ENCODE assay signal across 9 cellular contexts in the genomic region with DNA sequence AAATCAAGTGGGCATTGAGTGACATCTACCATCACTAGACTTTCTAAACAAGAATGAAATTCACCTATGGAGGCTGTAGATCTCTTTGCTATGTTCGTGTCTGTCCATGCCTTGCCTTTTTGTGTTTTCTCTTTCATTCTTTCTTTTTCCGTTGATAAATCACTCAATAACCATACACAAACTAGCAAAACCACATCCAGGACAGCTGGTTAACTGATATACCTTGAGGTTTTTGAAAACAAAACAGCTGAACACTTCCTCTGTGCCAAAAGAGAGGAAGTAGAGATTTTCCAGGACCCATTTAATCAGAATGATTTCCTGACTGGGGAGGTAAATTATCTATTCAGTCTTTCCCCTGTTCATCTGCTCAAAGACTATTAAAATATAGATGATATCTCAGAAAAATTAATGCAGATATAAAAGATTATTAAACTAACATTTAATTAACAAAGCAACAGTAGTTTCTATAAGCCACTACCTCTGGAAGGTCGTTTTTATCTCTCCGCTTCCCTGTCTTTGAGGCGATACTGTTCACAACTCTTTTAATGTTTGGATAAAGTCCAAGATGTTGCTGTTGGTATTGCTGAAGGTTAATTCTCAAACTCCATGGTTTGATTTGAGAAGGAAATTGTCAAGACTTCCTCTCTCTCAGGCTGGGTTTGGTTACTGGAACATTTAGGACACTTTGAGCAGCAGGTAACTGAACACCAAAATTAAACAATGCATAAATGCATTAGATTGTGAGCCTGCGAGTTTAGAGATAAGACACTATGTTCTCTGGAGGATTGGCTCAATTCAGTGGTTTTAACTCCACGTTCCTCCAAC. TPM values are rescaled to one million over a fixed set of nuclear protein-coding genes. Genes with fewer than 3 reads are reported as not detected.
DNase-seq lines count a peak whose midpoint lies in the region; ATAC-seq, FAIRE-seq and TF ChIP-seq lines count a peak whose summit lies in the region.
"Had no signal": no experiment of that assay in that cellular context is flagged by ENCODE, and none has a peak within 500 bp of the region (broad histone marks: within the 10 kb centered on the region; RNA-seq: fewer than 3 reads in every experiment).

No MANE protein-coding gene starts in this region.

- H3K4me2 ChIP-seq in H1 (ENCODE audit: insufficient read depth in 1 of 2, low read depth in 2 of 2, low read length in 2 of 2): no peak overlapping the region

- no peak overlapping the region for H3K14ac ChIP-seq in H1 (ENCODE audit: insufficient read length)

- no peak overlapping the region for H3K56ac ChIP-seq in H1 (replicated peaks; ENCODE audit: insufficient read length, low read depth, low read length)

- no peak overlapping the region for H3K23ac ChIP-seq in H1 (ENCODE audit: insufficient read length)

- no peak overlapping the region for H2BK5ac ChIP-seq in H1 (ENCODE audit: low read depth, low read length)

- no peaks in the 10 kb centered on the region for H3K4me1 ChIP-seq in H1 (replicated peaks in 1 of 4; ENCODE audit: control insufficient read depth in 3 of 4, insufficient read depth in 4 of 4, low read length in 3 of 4)

- H2BK12ac ChIP-seq in H1 (ENCODE audit: low read depth, low read length): no peak overlapping the region

- FAIRE-seq in GM18507 (lab: Jason Lieb, UNC): peak; percentile 97
- FAIRE-seq in H1 (lab: Jason Lieb, UNC): no peak

- no peaks in the 10 kb centered on the region for H3K36me3 ChIP-seq in H1 (ENCODE audit: control insufficient read depth in 2 of 4, insufficient read depth in 4 of 4, low read length in 3 of 4)

- H3K18ac ChIP-seq in H1 (ENCODE audit: extremely low read depth, low read length): no peak overlapping the region

- H2AK5ac ChIP-seq in H1 (ENCODE audit: low read depth, low read length): no peak overlapping the region

- 88% methylated on average over 7 of the region's 7 CpGs; no CpG with 5 or more reads in 1 of the 2 experiments for WGBS in H1 (ENCODE audit: extremely low coverage in 1 of 2, insufficient coverage in 1 of 2, insufficient read length in 1 of 2, insufficient replicate concordance in 2 of 2, low coverage in 1 of 2, low lambda C conversion rate in 2 of 2, missing lambda C conversion rate in 1 of 2), 2 experiments

- no peak overlapping the region for H3K4ac ChIP-seq in H1 (replicated peaks; ENCODE audit: insufficient read length, low read depth, low read length)

- H3K9me3 ChIP-seq in H1 (ENCODE audit: insufficient read depth in 2 of 2, low read depth in 1 of 2, low read length in 1 of 2): no peaks in the 10 kb centered on the region

- H2BK15ac ChIP-seq in H1 (ENCODE audit: low read length): no peak overlapping the region

- no peak overlapping the region for H4K5ac ChIP-seq in H1 (ENCODE audit: insufficient read length, low read depth, low read length)

- no peak overlapping the region for H3K4me3 ChIP-seq in H1 (ENCODE audit: extremely low read depth in 1 of 4, insufficient read depth in 2 of 4, low read depth in 3 of 4, low read length in 4 of 4)

- CTCF ChIA-PET in H1 (lab: Charles Lee; ENCODE audit: partially characterized antibody): interaction anchor here (0.8 to 2.0 kb wide), 2 partner anchors 11 to 13 kb away, joined by 3 to 7 read pairs; no protein-coding TSS in a partner anchor

- no peak overlapping the region for H4K8ac ChIP-seq in H1 (ENCODE audit: extremely low read depth, insufficient read depth, low read length)

- POLR2A ChIA-PET in H1 (lab: Charles Lee; ENCODE audit: partially characterized antibody): no interaction called here

- TF ChIP-seq CTCF in H1 (IDR thresholded peaks at IDR 0.05; ENCODE audit: control extremely low read depth in 1 of 3, insufficient read depth in 1 of 3, low read depth in 1 of 3, low read length in 3 of 3): no peak

- H2AFZ ChIP-seq in H1 (ENCODE audit: low read length): peak overlapping the region; percentile 39; the same call in 1 of the 2 replicates

- H3K9ac ChIP-seq in H1 (replicated peaks in 1 of 4; ENCODE audit: extremely low read depth in 1 of 4, low read depth in 3 of 4, low read length in 3 of 4): no peak overlapping the region

- no peak for TF ChIP-seq EP300 in H1 (IDR thresholded peaks at IDR 0.05; ENCODE audit: borderline replicate concordance in 1 of 2, low read depth in 2 of 2, low read length in 2 of 2)

- no peak for TF ChIP-seq POLR2A in H1 (IDR thresholded peaks at IDR 0.05; ENCODE audit: control extremely low read depth in 1 of 2, low read depth in 2 of 2, low read length in 2 of 2)

- no peaks in the 10 kb centered on the region for H3K79me1 ChIP-seq in H1 (ENCODE audit: low read depth, low read length)

- TF ChIP-seq RAD21 in H1 (IDR thresholded peaks at IDR 0.05 in 1 of 2, conservative IDR thresholded peaks at IDR 0.05 in 1 of 2; ENCODE audit: low read depth in 2 of 2, low read length in 2 of 2): no peak

- no peaks in the 10 kb centered on the region for H3K23me2 ChIP-seq in H1 (ENCODE audit: low read depth, low read length)

- no peak overlapping the region for H4K91ac ChIP-seq in H1 (replicated peaks; ENCODE audit: insufficient read length, low read length)

- no peak overlapping the region for H2BK120ac ChIP-seq in H1 (replicated peaks; ENCODE audit: low read depth, low read length)

- ATAC-seq in GM21515 (IDR thresholded peaks at IDR 0.05; ENCODE audit: unreplicated experiment): peak; percentile 74
- ATAC-seq in HG03520 (IDR thresholded peaks at IDR 0.05; ENCODE audit: unreplicated experiment): peak; percentile 54

- no peaks in the 10 kb centered on the region for H3K27me3 ChIP-seq in H1 (replicated peaks in 1 of 4; ENCODE audit: control insufficient read depth in 3 of 4, extremely low read depth in 1 of 4, insufficient read depth in 3 of 4, low read length in 3 of 4)

- H3K27ac ChIP-seq in H1 (ENCODE audit: low read depth, low read length): no peak overlapping the region

- no peak overlapping the region for H2BK20ac ChIP-seq in H1 (ENCODE audit: low read length)

- H3K79me2 ChIP-seq in H1 (ENCODE audit: control insufficient read depth in 1 of 2, insufficient read depth in 2 of 2, low read length in 2 of 2): no peaks in the 10 kb centered on the region

- no peaks in the 10 kb centered on the region for H4K20me1 ChIP-seq in H1 (replicated peaks in 1 of 2; ENCODE audit: control insufficient read depth in 1 of 2, insufficient read depth in 2 of 2, low read length in 2 of 2)

- DNase-seq in GM18507 (ENCODE audit: extremely low spot score, insufficient read length, low read depth) (peak; percentile 64), H1 (ENCODE audit: low read depth in 1 of 2, low spot score in 2 of 2) (no peak), SKM-1 treated with dmso at 0.1 percent for 144 hours (lab: John Stamatoyannopoulos, UW; ENCODE audit: unreplicated experiment) (no peak), cerebellar cortex (ENCODE audit: low spot score) (no peak), NCI-H82 treated with DMSO at 0.1 percent for 48 hours (lab: John Stamatoyannopoulos, UW; ENCODE audit: unreplicated experiment) (no peak), DMS53 (lab: John Stamatoyannopoulos, UW) (no peak)

TF ChIP-seq in H1, 55 proteins besides CTCF, POLR2A, EP300 and RAD21:
- TF ChIP-seq JUND (IDR thresholded peaks at IDR 0.05; ENCODE audit: low read length) (no peak), ZNF274 (IDR thresholded peaks at IDR 0.05; ENCODE audit: borderline replicate concordance, extremely low read depth, low read length) (no peak), NRF1 (IDR thresholded peaks at IDR 0.05; ENCODE audit: low read depth, low read length) (no peak), SIN3A (conservative IDR thresholded peaks at IDR 0.05 in 1 of 2, IDR thresholded peaks at IDR 0.05 in 1 of 2; ENCODE audit: low read depth in 1 of 2, low read length in 2 of 2) (no peak), RBBP5 (IDR thresholded peaks at IDR 0.05; ENCODE audit: borderline replicate concordance, low read depth, low read length) (no peak)
- TF ChIP-seq, protein P1, sequence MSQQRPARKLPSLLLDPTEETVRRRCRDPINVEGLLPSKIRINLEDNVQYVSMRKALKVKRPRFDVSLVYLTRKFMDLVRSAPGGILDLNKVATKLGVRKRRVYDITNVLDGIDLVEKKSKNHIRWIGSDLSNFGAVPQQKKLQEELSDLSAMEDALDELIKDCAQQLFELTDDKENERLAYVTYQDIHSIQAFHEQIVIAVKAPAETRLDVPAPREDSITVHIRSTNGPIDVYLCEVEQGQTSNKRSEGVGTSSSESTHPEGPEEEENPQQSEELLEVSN (IDR thresholded peaks at IDR 0.05): no peak

RNA-seq across cellular contexts. Expression of a gene that starts 24.4 kb away (rescaled TPM):
- total RNA-seq in H1 (2021; fragmentation: NEBNext Ultra II Directional; extraction: Animal tissue kit (Norgen Biotek cat#: 25700)): 0.11 TPM in 1 of 2 replicates, not detected in the other
- 0.03 and 0.05 TPM in 2 replicates for polyA plus RNA-seq in H1 (2011; rRNA removed)
- polyA plus RNA-seq in H1 (2011; cell fraction: cytosol; rRNA removed): 0.06 TPM
- polyA plus RNA-seq in H1 (2011; cell fraction: nucleus; rRNA removed): 0.04 TPM
- 0.15 TPM in 1 of 4 replicates, not detected in the others for polyA plus RNA-seq in H1 (2012, experiment 1 of 2)
- not detected for polyA plus RNA-seq in H1 (2012, experiment 2 of 2)
- polyA plus RNA-seq in H1 (2013, experiment 1 of 2): 0.02 TPM
- 0.07 TPM for polyA plus RNA-seq in H1 (2013, experiment 2 of 2)
- 0.06 and 0.12 TPM in 2 replicates for polyA minus RNA-seq in H1 (2011; rRNA and poly(A)+ RNA removed)
- not detected for polyA minus RNA-seq in H1 (2011; cell fraction: cytosol; rRNA and poly(A)+ RNA removed)
- not detected for polyA minus RNA-seq in H1 (2011; cell fraction: nucleus; rRNA and poly(A)+ RNA removed)
- total RNA-seq: kidney epithelial cell had no signal
